ENCODE assay signal across 10 cellular contexts in the genomic region with DNA sequence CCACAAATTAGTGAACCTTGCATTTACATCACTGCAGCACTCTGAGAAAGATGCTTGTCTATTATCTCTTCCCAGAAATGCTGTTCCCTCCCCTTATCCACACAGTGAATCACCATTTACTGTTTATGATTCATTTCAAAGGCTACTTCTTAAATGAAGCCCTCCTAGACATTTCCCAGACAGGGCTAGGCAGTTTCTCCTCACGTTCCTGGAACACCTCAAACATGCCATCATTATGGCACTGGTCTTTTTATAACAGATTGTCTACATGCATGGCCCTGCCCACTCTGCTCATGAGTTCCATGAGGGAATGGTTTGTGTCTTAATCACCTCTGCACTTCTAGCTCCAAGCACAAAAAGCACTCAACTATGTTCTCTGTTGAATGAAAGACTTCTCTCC. TPM values are rescaled to one million over a fixed set of nuclear protein-coding genes. Genes with fewer than 3 reads are reported as not detected.
DNase-seq lines count a peak whose midpoint lies in the region; ATAC-seq and TF ChIP-seq lines count a peak whose summit lies in the region.
"Had no signal": no experiment of that assay in that cellular context is flagged by ENCODE, and none has a peak within 500 bp of the region (broad histone marks: within the 10 kb centered on the region; RNA-seq: fewer than 3 reads in every experiment).

No MANE protein-coding gene starts in this region.

- ATAC-seq in GM18520 (IDR thresholded peaks at IDR 0.05; ENCODE audit: unreplicated experiment), result no peak
- ATAC-seq: HCT116 had no signal

- H3K27me3 ChIP-seq in brain microvascular endothelial cell (replicated peaks) (no peaks in the 10 kb centered on the region), kidney epithelial cell (ENCODE audit: control insufficient read depth, insufficient read depth, low read length) (no peaks in the 10 kb centered on the region)

- in situ Hi-C loops in brain microvascular endothelial cell (cut with HindIII; ENCODE audit: low pct_ligation_motif_present, low sequenced_read_pairs), result no loop called here

- H3K27ac ChIP-seq in brain microvascular endothelial cell, result peak overlapping the region; percentile 48

- TF ChIP-seq CTCF in AG09309 (IDR thresholded peaks at IDR 0.05; ENCODE audit: control insufficient read depth, insufficient read depth, low read depth, low read length, missing control alignments), result no peak
- no peak for TF ChIP-seq CTCF in brain microvascular endothelial cell (IDR thresholded peaks at IDR 0.05; ENCODE audit: low read depth, low read length, missing control alignments)
- TF ChIP-seq CTCF in kidney epithelial cell (IDR thresholded peaks at IDR 0.05; ENCODE audit: insufficient read depth, low read length, poor library complexity, severe bottlenecking), result no peak

- H3K4me3 ChIP-seq in AG09309 (ENCODE audit: control insufficient read depth, low read depth, low read length) (no peak overlapping the region), brain microvascular endothelial cell (ENCODE audit: low read depth, low read length) (no peak overlapping the region), kidney epithelial cell (ENCODE audit: low read depth, low read length) (no peak overlapping the region)

- peaks cover 2% of the 10 kb centered on the region for H3K36me3 ChIP-seq in brain microvascular endothelial cell (replicated peaks)
- H3K36me3 ChIP-seq in kidney epithelial cell (ENCODE audit: control insufficient read depth, insufficient read depth, low read length), result no peaks in the 10 kb centered on the region

- DNase-seq in AG09309 (ENCODE audit: low read depth) (peak; percentile 57), HS-5 (ENCODE audit: low read depth) (peak; percentile 71), brain microvascular endothelial cell (peak; percentile 86), kidney epithelial cell (ENCODE audit: low read depth) (peak; percentile 54), NCI-H146 treated with DMSO at 0.1 percent for 48 hours (lab: John Stamatoyannopoulos, UW; ENCODE audit: unreplicated experiment) (no peak), iPS-NIHi11 (ENCODE audit: low spot score) (no peak), SIG-M5 (lab: John Stamatoyannopoulos, UW) (no peak)
- DNase-seq: cortex of kidney had no signal

RNA-seq across cellular contexts. Expression of gene TM2D3, which starts 32.2 kb away (rescaled TPM):
- total RNA-seq in kidney epithelial cell, result 30.0 and 31.4 TPM in 2 replicates

RNA-seq across cellular contexts. Expression of gene TARS3, which starts 39.9 kb away (rescaled TPM):
- total RNA-seq in kidney epithelial cell, result 10.4 and 10.5 TPM in 2 replicates

Comparison
In these comparisons a context has a peak if more than half of its experiments do, and no peak if none do; other contexts are left out.
1. DNase-seq: peak in AG09309 (single experiment), HS-5 (single experiment), brain microvascular endothelial cell (single experiment) and kidney epithelial cell (single experiment); none in NCI-H146 treated with DMSO at 0.1 percent for 48 hours (single experiment), iPS-NIHi11 (single experiment) and SIG-M5 (single experiment).